ENCODE assay signal across 11 cellular contexts in genomic region chr2:174970092-174970491, GRCh38.
"Had no signal": no experiment of that assay in that cellular context is flagged by ENCODE, and none has a peak within 500 bp of the region (broad histone marks: within the 10 kb centered on the region; RNA-seq: fewer than 3 reads in every experiment).

No MANE protein-coding gene starts in this region.

- DNase-seq: activated CD4-positive, alpha-beta memory T cell treated with anti-CD3 and anti-CD28 coated beads for 36 hours; activated CD4-positive, CD25-positive, alpha-beta regulatory T cell treated with anti-CD3 and anti-CD28 coated beads, Interleukin-2, amount 50 U/mL, for 72 hours; activated naive CD4-positive, alpha-beta T cell treated with anti-CD3 and anti-CD28 coated beads for 36 hours; cerebellar nuclear complex; dermis blood vessel endothelial cell; hypothalamus; left colon; nucleus accumbens; right cardiac atrium had no signal

- ATAC-seq: left colon; natural killer cell treated with Interleukin-12 subunit alpha and Interleukin-12 subunit beta and Interleukin-15 and Interleukin-18, amount 100 ng/mL, for 72 hours; right cardiac atrium had no signal

- H3K4me3 Mint-ChIP-seq: activated CD4-positive, alpha-beta memory T cell treated with anti-CD3 and anti-CD28 coated beads for 36 hours; activated naive CD4-positive, alpha-beta T cell treated with anti-CD3 and anti-CD28 coated beads for 36 hours; natural killer cell treated with Interleukin-12 subunit alpha and Interleukin-12 subunit beta and Interleukin-15 and Interleukin-18, amount 100 ng/mL, for 72 hours had no signal

- H3K9me3 Mint-ChIP-seq: activated CD4-positive, alpha-beta memory T cell treated with anti-CD3 and anti-CD28 coated beads for 36 hours; activated naive CD4-positive, alpha-beta T cell treated with anti-CD3 and anti-CD28 coated beads for 36 hours; natural killer cell treated with Interleukin-12 subunit alpha and Interleukin-12 subunit beta and Interleukin-15 and Interleukin-18, amount 100 ng/mL, for 72 hours had no signal

- H3K27me3 Mint-ChIP-seq: brain had no signal

- H3K36me3 Mint-ChIP-seq: activated CD4-positive, alpha-beta memory T cell treated with anti-CD3 and anti-CD28 coated beads for 36 hours; natural killer cell treated with Interleukin-12 subunit alpha and Interleukin-12 subunit beta and Interleukin-15 and Interleukin-18, amount 100 ng/mL, for 72 hours had no signal

- H3K27ac Mint-ChIP-seq: activated CD4-positive, alpha-beta memory T cell treated with anti-CD3 and anti-CD28 coated beads for 36 hours; activated naive CD4-positive, alpha-beta T cell treated with anti-CD3 and anti-CD28 coated beads for 36 hours; natural killer cell treated with Interleukin-12 subunit alpha and Interleukin-12 subunit beta and Interleukin-15 and Interleukin-18, amount 100 ng/mL, for 72 hours had no signal
